In genomic region chr11:119175493-119176077, GRCh38 we compare ENCODE assay signal across 13 cellular contexts. TPM values are rescaled to one million over a fixed set of nuclear protein-coding genes. Genes with fewer than 3 reads are reported as not detected.
DNase-seq lines count a peak whose midpoint lies in the region; ATAC-seq and TF ChIP-seq lines count a peak whose summit lies in the region.
"Had no signal": no experiment of that assay in that cellular context is flagged by ENCODE, and none has a peak within 500 bp of the region (broad histone marks: within the 10 kb centered on the region; RNA-seq: fewer than 3 reads in every experiment).

No MANE protein-coding gene starts in this region.

- H3K4me1 Mint-ChIP-seq in activated naive CD8-positive, alpha-beta T cell treated with anti-CD3 and anti-CD28 coated beads, Interleukin-2, amount 10 ng/mL, durations not matched to agents 7 days and 5 days = peaks cover 20% of the 10 kb centered on the region
- H3K4me1 Mint-ChIP-seq in activated naive CD8-positive, alpha-beta T cell treated with anti-CD3 and anti-CD28 coated beads, Interleukin-2, amount 50 U/mL, for 24 hours = peaks cover 7% of the 10 kb centered on the region
- H3K4me1 Mint-ChIP-seq in immature natural killer cell = peaks cover 0 to 2% of the 10 kb centered on the region in 2 donors

- no peak for TF ChIP-seq CTCF in choroid plexus epithelial cell (conservative IDR thresholded peaks at IDR 0.05; ENCODE audit: low read depth, low read length)
- TF ChIP-seq CTCF in tibial nerve (IDR thresholded peaks at IDR 0.05) = no peak
- no peak for TF ChIP-seq CTCF in heart right ventricle (IDR thresholded peaks at IDR 0.05)

- no peaks in the 10 kb centered on the region for H3K9me3 ChIP-seq in tibial nerve
- H3K9me3 ChIP-seq in heart right ventricle = no peaks in the 10 kb centered on the region
- no peaks in the 10 kb centered on the region for H3K9me3 ChIP-seq in neuronal stem cell (replicated peaks in 1 of 2; ENCODE audit: control insufficient read depth in 2 of 2, insufficient read depth in 1 of 2, low read depth in 1 of 2, low read length in 2 of 2)

- no peak overlapping the region for H3K4me3 Mint-ChIP-seq in activated naive CD8-positive, alpha-beta T cell treated with anti-CD3 and anti-CD28 coated beads, Interleukin-2, amount 10 ng/mL, durations not matched to agents 7 days and 5 days
- no peak overlapping the region for H3K4me3 Mint-ChIP-seq in activated naive CD8-positive, alpha-beta T cell treated with anti-CD3 and anti-CD28 coated beads, Interleukin-2, amount 50 U/mL, for 24 hours
- no peak overlapping the region for H3K4me3 Mint-ChIP-seq in immature natural killer cell
- H3K4me3 Mint-ChIP-seq: activated naive CD8-positive, alpha-beta T cell; naive thymus-derived CD4-positive, alpha-beta T cell had no signal

- no peak overlapping the region for H2BK5ac ChIP-seq in neuronal stem cell (ENCODE audit: low read length)

- H3K4me1 ChIP-seq in tibial nerve = peaks cover 0 to 5% (median 0%) of the 10 kb centered on the region in 4 donors
- H3K4me1 ChIP-seq in heart right ventricle = peaks cover 0 to 20% (median 0%) of the 10 kb centered on the region in 9 donors
- peaks cover 0 to 10% of the 10 kb centered on the region in 2 donors for H3K4me1 ChIP-seq in neuronal stem cell (ENCODE audit: control insufficient read depth in 2 of 2, insufficient read depth in 1 of 2, low read depth in 1 of 2, low read length in 2 of 2)

- TF ChIP-seq POLR2A in tibial nerve (IDR thresholded peaks at IDR 0.05) = no peak

- H3K36me3 Mint-ChIP-seq in activated naive CD8-positive, alpha-beta T cell treated with anti-CD3 and anti-CD28 coated beads, Interleukin-2, amount 10 ng/mL, durations not matched to agents 7 days and 5 days = peaks cover 7% of the 10 kb centered on the region
- H3K36me3 Mint-ChIP-seq in activated naive CD8-positive, alpha-beta T cell treated with anti-CD3 and anti-CD28 coated beads, Interleukin-2, amount 50 U/mL, for 24 hours (ENCODE audit: low read depth) = peaks cover 4% of the 10 kb centered on the region
- peaks cover 0 to 23% (median 5%) of the 10 kb centered on the region in 3 donors for H3K36me3 Mint-ChIP-seq in immature natural killer cell

- H2AFZ ChIP-seq in neuronal stem cell (ENCODE audit: low read length) = no peak overlapping the region

- WGBS in tibial nerve, 2 donors = 68 to 70% methylated on average over 6 of the region's 6 CpGs
- 71 to 72% methylated on average over 6 of the region's 6 CpGs for WGBS in heart right ventricle, 2 donors
- WGBS in neuronal stem cell (ENCODE audit: extremely low coverage in 2 of 2, insufficient read length in 2 of 2, insufficient replicate concordance in 1 of 2), 2 donors = no CpG with 5 or more reads among the region's 6 CpGs

- no peak for DNase-seq in activated naive CD8-positive, alpha-beta T cell treated with anti-CD3 and anti-CD28 coated beads, Interleukin-2, amount 10 ng/mL, durations not matched to agents 7 days and 5 days
- no peak for DNase-seq in activated naive CD8-positive, alpha-beta T cell treated with anti-CD3 and anti-CD28 coated beads, Interleukin-2, amount 50 U/mL, for 24 hours
- DNase-seq in NCI-H82 treated with DMSO at 0.1 percent for 48 hours (lab: John Stamatoyannopoulos, UW; ENCODE audit: unreplicated experiment) = peak; percentile 75
- DNase-seq in choroid plexus epithelial cell (ENCODE audit: low read depth) = peak; percentile 35
- DNase-seq in tibial nerve (ENCODE audit: low spot score in 2 of 2) = no peak
- no peak for DNase-seq in heart right ventricle
- DNase-seq in immature natural killer cell = no peak
- DNase-seq in neuronal stem cell (ENCODE audit: low spot score) = no peak
- DNase-seq: activated CD4-positive, alpha-beta T cell treated with anti-CD3 and anti-CD28 coated beads for 48 hours; C1 segment of cervical spinal cord; naive thymus-derived CD4-positive, alpha-beta T cell had no signal

- H3K14ac ChIP-seq in neuronal stem cell (ENCODE audit: low read length) = no peak overlapping the region

- H3K4me2 ChIP-seq in neuronal stem cell (ENCODE audit: insufficient read depth, low read length, poor library complexity, severe bottlenecking) = no peak overlapping the region
- H3K4me2 ChIP-seq: smooth muscle cell had no signal

- no peak for TF ChIP-seq EP300 in tibial nerve (IDR thresholded peaks at IDR 0.05)

- H3K18ac ChIP-seq in neuronal stem cell (ENCODE audit: low read length) = no peak overlapping the region

- H3K27ac ChIP-seq in tibial nerve (no peak overlapping the region), heart right ventricle (no peak overlapping the region), neuronal stem cell (replicated peaks; ENCODE audit: low read length) (no peak overlapping the region)

- H3K27me3 Mint-ChIP-seq in activated naive CD8-positive, alpha-beta T cell treated with anti-CD3 and anti-CD28 coated beads, Interleukin-2, amount 10 ng/mL, durations not matched to agents 7 days and 5 days = no peaks in the 10 kb centered on the region
- no peaks in the 10 kb centered on the region for H3K27me3 Mint-ChIP-seq in activated naive CD8-positive, alpha-beta T cell treated with anti-CD3 and anti-CD28 coated beads, Interleukin-2, amount 50 U/mL, for 24 hours
- H3K27me3 Mint-ChIP-seq in immature natural killer cell (ENCODE audit: low read depth in 3 of 3) = no peaks in the 10 kb centered on the region
- H3K27me3 Mint-ChIP-seq: activated naive CD8-positive, alpha-beta T cell; naive thymus-derived CD4-positive, alpha-beta T cell had no signal

- H2BK120ac ChIP-seq in neuronal stem cell (ENCODE audit: low read depth, low read length) = no peak overlapping the region

- no peaks in the 10 kb centered on the region for H3K27me3 ChIP-seq in tibial nerve
- no peaks in the 10 kb centered on the region for H3K27me3 ChIP-seq in heart right ventricle
- H3K27me3 ChIP-seq in neuronal stem cell (ENCODE audit: control insufficient read depth in 3 of 3, insufficient read depth in 3 of 3, low read depth in 1 of 3, low read length in 3 of 3) = no peaks in the 10 kb centered on the region

- H4K8ac ChIP-seq in neuronal stem cell (ENCODE audit: low read depth, low read length) = no peak overlapping the region

- H3K4me3 ChIP-seq in choroid plexus epithelial cell (ENCODE audit: low read depth, low read length) (no peak overlapping the region), tibial nerve (no peak overlapping the region), heart right ventricle (no peak overlapping the region), neuronal stem cell (ENCODE audit: low read length in 2 of 2) (no peak overlapping the region)
- H3K4me3 ChIP-seq: smooth muscle cell had no signal

- ATAC-seq in activated naive CD8-positive, alpha-beta T cell treated with anti-CD3 and anti-CD28 coated beads, Interleukin-2, amount 10 ng/mL, durations not matched to agents 7 days and 5 days (ENCODE audit: low read depth) = no peak
- ATAC-seq in activated naive CD8-positive, alpha-beta T cell treated with anti-CD3 and anti-CD28 coated beads, Interleukin-2, amount 50 U/mL, for 24 hours = no peak
- no peak for ATAC-seq in heart right ventricle
- ATAC-seq: naive thymus-derived CD4-positive, alpha-beta T cell had no signal

- POLR2A ChIA-PET in activated naive CD8-positive, alpha-beta T cell treated with anti-CD3 and anti-CD28 coated beads, Interleukin-2, amount 10 ng/mL, durations not matched to agents 7 days and 5 days (lab: Charles Lee) = no interaction called here

- peaks cover 0 to 88% (median 0%) of the 10 kb centered on the region in 3 donors for H3K36me3 ChIP-seq in tibial nerve
- H3K36me3 ChIP-seq in heart right ventricle = peaks cover 0 to 72% (median 29%) of the 10 kb centered on the region in 9 donors
- H3K36me3 ChIP-seq in neuronal stem cell (replicated peaks in 1 of 2; ENCODE audit: control insufficient read depth in 2 of 2, insufficient read depth in 2 of 2, low read length in 2 of 2) = peaks cover 0 to 4% of the 10 kb centered on the region in 2 donors

- no peak overlapping the region for H2AK5ac ChIP-seq in neuronal stem cell (ENCODE audit: low read depth, low read length)

- no peak overlapping the region for H4K91ac ChIP-seq in neuronal stem cell (ENCODE audit: low read depth, low read length, poor library complexity)

- no peak overlapping the region for H2BK15ac ChIP-seq in neuronal stem cell (ENCODE audit: low read length)

- peak overlapping the region; percentile 6 for H3K27ac Mint-ChIP-seq in activated naive CD8-positive, alpha-beta T cell treated with anti-CD3 and anti-CD28 coated beads, Interleukin-2, amount 10 ng/mL, durations not matched to agents 7 days and 5 days
- H3K27ac Mint-ChIP-seq in activated naive CD8-positive, alpha-beta T cell treated with anti-CD3 and anti-CD28 coated beads, Interleukin-2, amount 50 U/mL, for 24 hours = no peak overlapping the region
- no peak overlapping the region for H3K27ac Mint-ChIP-seq in immature natural killer cell
- H3K27ac Mint-ChIP-seq: activated naive CD8-positive, alpha-beta T cell; naive thymus-derived CD4-positive, alpha-beta T cell had no signal

- H3K9me3 Mint-ChIP-seq in activated naive CD8-positive, alpha-beta T cell treated with anti-CD3 and anti-CD28 coated beads, Interleukin-2, amount 10 ng/mL, durations not matched to agents 7 days and 5 days = no peaks in the 10 kb centered on the region
- H3K9me3 Mint-ChIP-seq in activated naive CD8-positive, alpha-beta T cell treated with anti-CD3 and anti-CD28 coated beads, Interleukin-2, amount 50 U/mL, for 24 hours = no peaks in the 10 kb centered on the region
- H3K9me3 Mint-ChIP-seq in immature natural killer cell = no peaks in the 10 kb centered on the region
- H3K9me3 Mint-ChIP-seq: naive thymus-derived CD4-positive, alpha-beta T cell had no signal

- intact Hi-C loops in heart right ventricle (cut with DNase I) = no loop called here

- H3K23ac ChIP-seq in neuronal stem cell (ENCODE audit: low read depth, low read length, poor library complexity) = no peak overlapping the region

- no peak overlapping the region for H3K9ac ChIP-seq in neuronal stem cell (ENCODE audit: low read depth, low read length, poor library complexity)

- no peak overlapping the region for H2BK12ac ChIP-seq in neuronal stem cell (ENCODE audit: low read length)

- no peaks in the 10 kb centered on the region for H3K79me1 ChIP-seq in neuronal stem cell (ENCODE audit: low read depth, low read length)

- no peak overlapping the region for H3K4ac ChIP-seq in neuronal stem cell (ENCODE audit: low read length)

RNA-seq across cellular contexts. Expression of gene NLRX1, which starts 7.1 kb away (rescaled TPM):
- 10 to 100 TPM; 20.7 to 25.2 TPM for total RNA-seq in activated naive CD8-positive, alpha-beta T cell treated with anti-CD3 and anti-CD28 coated beads, Interleukin-2, amount 10 ng/mL, durations not matched to agents 7 days and 5 days
- total RNA-seq in tibial nerve = 10 to 100 TPM; 16.0 to 27.7 (median 20.5) TPM
- 10 to 100 TPM; 24.3 to 39.3 (median 33.6) TPM for total RNA-seq in heart right ventricle
- 10 to 100 TPM in 1 of 2 donors, 1 to 10 TPM in 1; 7.9 to 11.1 TPM for polyA plus RNA-seq in heart right ventricle
- polyA plus RNA-seq in immature natural killer cell = 10 to 100 TPM; 10.7 to 20.9 (median 11.0) TPM
- 13.2 TPM for polyA plus RNA-seq in neuronal stem cell (2013, experiment 1 of 2)
- polyA plus RNA-seq in neuronal stem cell (2013, experiment 2 of 2) = 12.7 TPM

RNA-seq across cellular contexts. Expression of gene NHERF4, which starts 9.7 kb away (rescaled TPM):
- under 1 TPM in 1 of 2 experiments, not detected in 1; 0.30 TPM for total RNA-seq in activated naive CD8-positive, alpha-beta T cell treated with anti-CD3 and anti-CD28 coated beads, Interleukin-2, amount 10 ng/mL, durations not matched to agents 7 days and 5 days
- total RNA-seq in tibial nerve (under 1 TPM in 1 of 4 donors, not detected in 3; 0.30 TPM), heart right ventricle (under 1 TPM in 1 of 10 donors, not detected in 9; 0.32 TPM)
- polyA plus RNA-seq in heart right ventricle (not detected), immature natural killer cell (under 1 TPM in 1 of 3 donors, not detected in 2; 0.24 TPM)
- not detected for polyA plus RNA-seq in neuronal stem cell (2013, experiment 1 of 2)
- 0.08 TPM for polyA plus RNA-seq in neuronal stem cell (2013, experiment 2 of 2)
- total RNA-seq: smooth muscle cell had no signal
- polyA plus RNA-seq: naive thymus-derived CD4-positive, alpha-beta T cell had no signal

RNA-seq across cellular contexts. Expression of gene ABCG4, which starts 26.7 kb away (rescaled TPM):
- not detected for total RNA-seq in activated naive CD8-positive, alpha-beta T cell treated with anti-CD3 and anti-CD28 coated beads, Interleukin-2, amount 10 ng/mL, durations not matched to agents 7 days and 5 days
- under 1 TPM in 2 of 4 donors, not detected in 2; under 0.01 to 0.30 TPM for total RNA-seq in tibial nerve
- total RNA-seq in heart right ventricle = 1 to 10 TPM in 7 of 10 donors, under 1 TPM in 3; 0.40 to 1.6 (median 1.2) TPM
- polyA plus RNA-seq in heart right ventricle = 1 to 10 TPM in 1 of 2 donors, under 1 TPM in 1; 0.17 to 1.1 TPM
- not detected for polyA plus RNA-seq in immature natural killer cell
- 0.31 TPM for polyA plus RNA-seq in neuronal stem cell (2013, experiment 1 of 2)
- 0.36 TPM for polyA plus RNA-seq in neuronal stem cell (2013, experiment 2 of 2)
- polyA plus RNA-seq: naive thymus-derived CD4-positive, alpha-beta T cell had no signal

RNA-seq across cellular contexts. Expression of gene CBL, which starts 30.6 kb away (rescaled TPM):
- 10 to 100 TPM; 45.1 to 45.2 TPM for total RNA-seq in activated naive CD8-positive, alpha-beta T cell treated with anti-CD3 and anti-CD28 coated beads, Interleukin-2, amount 10 ng/mL, durations not matched to agents 7 days and 5 days
- total RNA-seq in tibial nerve = 10 to 100 TPM; 14.2 to 19.2 (median 16.0) TPM
- 10 to 100 TPM in 2 of 10 donors, 1 to 10 TPM in 8; 7.3 to 15.6 (median 8.5) TPM for total RNA-seq in heart right ventricle
- polyA plus RNA-seq in heart right ventricle = 1 to 10 TPM; 2.7 to 8.0 TPM
- 1 to 10 TPM; 1.1 to 9.6 (median 5.0) TPM for polyA plus RNA-seq in immature natural killer cell
- 10.7 TPM for polyA plus RNA-seq in neuronal stem cell (2013, experiment 1 of 2)
- polyA plus RNA-seq in neuronal stem cell (2013, experiment 2 of 2) = 11.0 TPM

RNA-seq across cellular contexts. Expression of gene HINFP, which starts 54.2 kb away (rescaled TPM):
- total RNA-seq in activated naive CD8-positive, alpha-beta T cell treated with anti-CD3 and anti-CD28 coated beads, Interleukin-2, amount 10 ng/mL, durations not matched to agents 7 days and 5 days = 10 to 100 TPM; 52.4 to 52.6 TPM
- 10 to 100 TPM; 21.9 to 36.1 (median 27.0) TPM for total RNA-seq in tibial nerve
- 10 to 100 TPM in 8 of 10 donors, 1 to 10 TPM in 2; 8.9 to 15.8 (median 11.5) TPM for total RNA-seq in heart right ventricle
- 10 to 100 TPM in 1 of 2 donors, 1 to 10 TPM in 1; 8.6 to 18.1 TPM for polyA plus RNA-seq in heart right ventricle
- polyA plus RNA-seq in immature natural killer cell = 10 to 100 TPM in 2 of 3 donors, 1 to 10 TPM in 1; 9.2 to 18.6 (median 11.0) TPM
- 22.9 TPM for polyA plus RNA-seq in neuronal stem cell (2013, experiment 1 of 2)
- polyA plus RNA-seq in neuronal stem cell (2013, experiment 2 of 2) = 22.7 TPM

Comparison
In these comparisons a context has a peak if more than half of its experiments do, and no peak if none do; other contexts are left out.
1. DNase-seq: peak in NCI-H82 treated with DMSO at 0.1 percent for 48 hours (single experiment) and choroid plexus epithelial cell (single experiment); none in activated naive CD8-positive, alpha-beta T cell treated with anti-CD3 and anti-CD28 coated beads, Interleukin-2, amount 10 ng/mL, durations not matched to agents 7 days and 5 days (single experiment), activated naive CD8-positive, alpha-beta T cell treated with anti-CD3 and anti-CD28 coated beads, Interleukin-2, amount 50 U/mL, for 24 hours (single experiment), tibial nerve (0 of 2), heart right ventricle (0 of 2), immature natural killer cell (0 of 3) and neuronal stem cell (single experiment).